In the genomic region with DNA sequence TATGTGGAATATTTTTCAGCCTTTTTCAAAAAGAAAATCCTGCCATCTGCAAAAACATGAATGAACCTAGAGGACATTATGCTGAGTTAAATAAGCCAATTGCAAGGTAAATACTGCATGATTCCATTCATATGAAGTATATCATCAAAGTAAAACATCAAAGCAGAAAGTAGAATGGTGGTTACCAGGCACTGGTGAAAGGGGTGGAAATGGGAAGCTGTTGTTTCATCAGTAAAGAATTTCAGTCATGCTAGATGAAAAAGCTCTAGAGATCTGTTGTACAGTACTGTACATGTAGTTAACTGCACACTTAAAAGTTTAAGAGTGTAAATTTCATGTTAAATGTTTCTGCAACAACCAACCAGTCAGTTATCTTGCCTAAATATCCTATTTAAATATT, we compare ENCODE assay signal across 21 cellular contexts.
A peak's percentile ranks its signal among the peaks of the same experiment; 100 is the strongest.
DNase-seq lines count a peak whose midpoint lies in the region; ATAC-seq, FAIRE-seq and TF ChIP-seq lines count a peak whose summit lies in the region.
"Had no signal": no experiment of that assay in that cellular context is flagged by ENCODE, and none has a peak within 500 bp of the region (broad histone marks: within the 10 kb centered on the region; RNA-seq: fewer than 3 reads in every experiment).

No MANE protein-coding gene starts in this region.

- no peaks in the 10 kb centered on the region for H3K27me3 Mint-ChIP-seq in astrocyte (ENCODE audit: low read depth, unreplicated experiment)

- H3K4me1 ChIP-seq in IMR-90 (ENCODE audit: control insufficient read depth, insufficient read depth, low read length) (no peaks in the 10 kb centered on the region), astrocyte (ENCODE audit: insufficient read depth, low read length) (no peaks in the 10 kb centered on the region), foreskin keratinocyte (peaks cover 21% of the 10 kb centered on the region)
- H3K4me1 ChIP-seq: BLaER1, SJSA1 had no signal

- H4K8ac ChIP-seq in IMR-90 (ENCODE audit: low read depth in 2 of 2, low read length in 2 of 2), result no peak overlapping the region

- in situ Hi-C loops in IMR-90 (cut with MboI; ENCODE audit: low sequenced_read_pairs), result no loop called here

- H3K4me3 ChIP-seq in IMR-90 (ENCODE audit: insufficient read depth, low read depth, low read length) (no peak overlapping the region), astrocyte (ENCODE audit: insufficient read depth, low read depth, low read length) (no peak overlapping the region)
- H3K4me3 ChIP-seq: BLaER1, SJSA1 had no signal

- dilution Hi-C loops in IMR-90 (cut with HindIII; ENCODE audit: low sequenced_read_pairs, unreplicated experiment), result no loop called here

- no peak overlapping the region for H3K4ac ChIP-seq in IMR-90 (ENCODE audit: low read depth, low read length)

- no peak overlapping the region for H3K18ac ChIP-seq in IMR-90 (ENCODE audit: low read depth, low read length)

- H4K5ac ChIP-seq in IMR-90 (ENCODE audit: low read depth, low read length), result no peak overlapping the region

- no peak for FAIRE-seq in astrocyte (lab: Jason Lieb, UNC)
- FAIRE-seq: D721Med had no signal

- TF ChIP-seq CTCF in IMR-90 (conservative IDR thresholded peaks at IDR 0.05; ENCODE audit: low read depth, low read length), result no peak
- no peak for TF ChIP-seq CTCF in astrocyte (IDR thresholded peaks at IDR 0.05; ENCODE audit: insufficient read depth, low read depth, low read length)
- no peak for TF ChIP-seq CTCF in foreskin keratinocyte (conservative IDR thresholded peaks at IDR 0.05)

- ATAC-seq in IMR-90 (ENCODE audit: low read depth), result no peak
- peak; percentile 14 for ATAC-seq in foreskin keratinocyte
- ATAC-seq in left lobe of liver, result no peak
- no peak for ATAC-seq in HG03097 (IDR thresholded peaks at IDR 0.05; ENCODE audit: low FRiP score, unreplicated experiment)
- ATAC-seq in GM18517 (IDR thresholded peaks at IDR 0.05; ENCODE audit: unreplicated experiment), result no peak
- no peak for ATAC-seq in HG03342 (IDR thresholded peaks at IDR 0.05; ENCODE audit: unreplicated experiment)
- ATAC-seq: CD8-positive, alpha-beta T cell had no signal

- H4K91ac ChIP-seq in IMR-90 (ENCODE audit: insufficient read depth, low read depth, low read length), result no peak overlapping the region

- no peak overlapping the region for H3K4me3 Mint-ChIP-seq in astrocyte (ENCODE audit: unreplicated experiment)
- H3K4me3 Mint-ChIP-seq: CD8-positive, alpha-beta T cell; HFFc6 had no signal

- H2AFZ ChIP-seq in IMR-90 (replicated peaks; ENCODE audit: low read length, poor library complexity) (no peak overlapping the region), astrocyte (ENCODE audit: low read depth, low read length) (no peak overlapping the region)

- TF ChIP-seq RAD21 in IMR-90 (IDR thresholded peaks at IDR 0.05; ENCODE audit: low read length), result no peak

- no peaks in the 10 kb centered on the region for H3K79me2 ChIP-seq in astrocyte (ENCODE audit: insufficient read depth, low read length)

- no peak overlapping the region for H3K4me2 ChIP-seq in IMR-90 (ENCODE audit: low read depth, low read length)
- no peak overlapping the region for H3K4me2 ChIP-seq in astrocyte (ENCODE audit: low read length)
- H3K4me2 ChIP-seq: BLaER1 had no signal

- no peak overlapping the region for H2BK120ac ChIP-seq in IMR-90 (ENCODE audit: low read depth, low read length)

- H3K56ac ChIP-seq in IMR-90 (ENCODE audit: extremely low read depth, insufficient read depth, low read length), result no peak overlapping the region

- no peaks in the 10 kb centered on the region for H3K36me3 ChIP-seq in IMR-90 (ENCODE audit: control insufficient read depth, insufficient read depth, low read length)
- no peaks in the 10 kb centered on the region for H3K36me3 ChIP-seq in astrocyte (ENCODE audit: insufficient read depth, low read length)
- H3K36me3 ChIP-seq: BLaER1, SJSA1 had no signal

- H2AK5ac ChIP-seq in IMR-90 (ENCODE audit: low read depth, low read length), result no peak overlapping the region

- no peak overlapping the region for H3K23ac ChIP-seq in IMR-90 (ENCODE audit: low read depth, low read length)

- intact Hi-C loops in IMR-90 (cut with micrococcal nuclease), result no loop called here

- no peaks in the 10 kb centered on the region for H3K36me3 Mint-ChIP-seq in astrocyte (ENCODE audit: low read depth, unreplicated experiment)
- H3K36me3 Mint-ChIP-seq: CD8-positive, alpha-beta T cell had no signal

- H3K4me1 Mint-ChIP-seq in astrocyte (ENCODE audit: low read depth, unreplicated experiment), result peaks cover 7% of the 10 kb centered on the region

- H3K9ac ChIP-seq in IMR-90 (ENCODE audit: low read depth, low read length) (no peak overlapping the region), astrocyte (ENCODE audit: low read length) (no peak overlapping the region)
- H3K9ac ChIP-seq: BLaER1 had no signal

- H2BK5ac ChIP-seq in IMR-90 (ENCODE audit: low read depth, low read length, poor library complexity, severe bottlenecking), result no peak overlapping the region

- DNase-seq in DMS53 treated with DMSO at 0.1 percent for 48 hours (lab: John Stamatoyannopoulos, UW; ENCODE audit: unreplicated experiment), result peak; percentile 15
- peak; percentile 2 for DNase-seq in IMR-90
- DNase-seq in astrocyte (ENCODE audit: low read depth), result peak; percentile 19
- peak; percentile 19 to 60 for DNase-seq in foreskin keratinocyte
- DNase-seq in left lobe of liver (ENCODE audit: low spot score), result no peak
- DNase-seq: CD8-positive, alpha-beta T cell; DMS79 treated with DMSO at 0.1 percent for 48 hours; GDM1; H7; HFFc6; KG1; NCI-H1417; NCI-H187 treated with DMSO at 0.1 percent for 48 hours; NCI-H345; NCI-H526 had no signal

- POLR2A ChIA-PET in IMR-90 (lab: Charles Lee; ENCODE audit: unreplicated experiment), result no interaction called here

- peaks cover 6% of the 10 kb centered on the region for H3K9me3 Mint-ChIP-seq in astrocyte (ENCODE audit: unreplicated experiment)

- H3K9me3 ChIP-seq in IMR-90 (ENCODE audit: control insufficient read depth, insufficient read depth, low read length), result no peaks in the 10 kb centered on the region; the same call in 1 of the 2 replicates
- H3K9me3 ChIP-seq in astrocyte (ENCODE audit: insufficient read depth, low read depth, low read length), result no peaks in the 10 kb centered on the region
- H3K9me3 ChIP-seq: BLaER1, SJSA1 had no signal

- no peaks in the 10 kb centered on the region for H4K20me1 ChIP-seq in IMR-90 (ENCODE audit: insufficient read depth, low read length)
- H4K20me1 ChIP-seq in astrocyte (ENCODE audit: insufficient read depth, low read length), result no peaks in the 10 kb centered on the region
- H4K20me1 ChIP-seq: BLaER1 had no signal

- no peak overlapping the region for H3K14ac ChIP-seq in IMR-90 (replicated peaks; ENCODE audit: low read depth, low read length)

- no peak overlapping the region for H2BK20ac ChIP-seq in IMR-90 (ENCODE audit: low read depth, low read length)

- H3K9me1 ChIP-seq in IMR-90 (ENCODE audit: insufficient read depth, low read length), result no peaks in the 10 kb centered on the region

- H3K27ac Mint-ChIP-seq in astrocyte (ENCODE audit: unreplicated experiment), result no peak overlapping the region
- H3K27ac Mint-ChIP-seq: CD8-positive, alpha-beta T cell; HFFc6 had no signal

- no peak overlapping the region for H2BK15ac ChIP-seq in IMR-90 (ENCODE audit: low read depth, low read length)

- no peaks in the 10 kb centered on the region for H3K27me3 ChIP-seq in IMR-90 (ENCODE audit: control insufficient read depth, insufficient read depth, low read length)
- H3K27me3 ChIP-seq in astrocyte (ENCODE audit: insufficient read depth, low read length), result no peaks in the 10 kb centered on the region
- no peaks in the 10 kb centered on the region for H3K27me3 ChIP-seq in foreskin keratinocyte
- H3K27me3 ChIP-seq: BLaER1, SJSA1 had no signal

- no peak for TF ChIP-seq POLR2A in IMR-90 (IDR thresholded peaks at IDR 0.05; ENCODE audit: low read depth, low read length)

- H3K79me1 ChIP-seq in IMR-90 (ENCODE audit: low read depth in 1 of 2, low read length in 2 of 2), result no peaks in the 10 kb centered on the region

- H2AK9ac ChIP-seq in IMR-90 (replicated peaks; ENCODE audit: low read depth, low read length, poor library complexity), result no peak overlapping the region

- no TSS peak for BruUV-seq in IMR-90 (replicated peaks; lab: Mats Ljungman, UMichigan)

- H3K27ac ChIP-seq in IMR-90 (ENCODE audit: insufficient read depth, low read length) (no peak overlapping the region), astrocyte (ENCODE audit: low read depth, low read length) (no peak overlapping the region), foreskin keratinocyte (no peak overlapping the region)
- H3K27ac ChIP-seq: BLaER1, SJSA1 had no signal

- CTCF ChIA-PET in IMR-90 (lab: Yijun Ruan, JAX), result no interaction called here

TF ChIP-seq in IMR-90, 13 proteins besides CTCF, POLR2A, EP300 and RAD21:
- no peak for TF ChIP-seq CHD1 (IDR thresholded peaks at IDR 0.05; ENCODE audit: low read depth, low read length)
